Comparison of ENCODE assay signal across 9 cellular contexts in genomic region chr5:14809369-14810144, GRCh38.
DNase-seq lines count a peak whose midpoint lies in the region; ATAC-seq and TF ChIP-seq lines count a peak whose summit lies in the region.
"Had no signal": no experiment of that assay in that cellular context is flagged by ENCODE, and none has a peak within 500 bp of the region (broad histone marks: within the 10 kb centered on the region; RNA-seq: fewer than 3 reads in every experiment).

No MANE protein-coding gene starts in this region.

- H3K36me3 Mint-ChIP-seq in T-helper 1 cell treated with Interleukin-12 subunit alpha and Interleukin-12 subunit beta and Interleukin-4 antibody, amounts not matched to agents 30 μg/mL and 1 μg/mL, for 36 hours (ENCODE audit: low read depth) = peaks cover 4% of the 10 kb centered on the region

- peak overlapping the region in 1 of 2 donors; percentile 30 for H3K27ac ChIP-seq in coronary artery
- H3K27ac ChIP-seq: C4-2B had no signal

- H3K4me3 Mint-ChIP-seq in T-helper 1 cell treated with Interleukin-12 subunit alpha and Interleukin-12 subunit beta and Interleukin-4 antibody, amounts not matched to agents 30 μg/mL and 1 μg/mL, for 36 hours = peak overlapping the region; percentile 83

- H3K4me3 ChIP-seq in kidney epithelial cell (ENCODE audit: low read depth, low read length) (no peak overlapping the region), coronary artery (no peak overlapping the region)

- ATAC-seq in Right ventricle myocardium inferior (peak; percentile 73), HG03432 (IDR thresholded peaks at IDR 0.05; ENCODE audit: unreplicated experiment) (peak; percentile 98)

- no peaks in the 10 kb centered on the region for H3K27me3 ChIP-seq in kidney epithelial cell (ENCODE audit: control insufficient read depth, insufficient read depth, low read length)

- intact Hi-C loops in Right ventricle myocardium inferior (cut with DNase I) = no loop called here
- intact Hi-C loops in cardiac septum (cut with DNase I) = loop anchor here (5.0 kb wide), 1 partner anchor 63 kb away; the partner anchor contains the start of gene ANKH

- no peaks in the 10 kb centered on the region for H3K36me3 ChIP-seq in kidney epithelial cell (ENCODE audit: control insufficient read depth, insufficient read depth, low read length)

- H3K9me3 Mint-ChIP-seq in T-helper 1 cell treated with Interleukin-12 subunit alpha and Interleukin-12 subunit beta and Interleukin-4 antibody, amounts not matched to agents 30 μg/mL and 1 μg/mL, for 36 hours = no peaks in the 10 kb centered on the region

- peak overlapping the region; percentile 97 for H3K27ac Mint-ChIP-seq in T-helper 1 cell treated with Interleukin-12 subunit alpha and Interleukin-12 subunit beta and Interleukin-4 antibody, amounts not matched to agents 30 μg/mL and 1 μg/mL, for 36 hours

- no peak for DNase-seq in Right ventricle myocardium inferior (ENCODE audit: missing footprints)
- no peak for DNase-seq in cardiac septum (ENCODE audit: low spot score)
- DNase-seq in amniotic stem cell (lab: John Stamatoyannopoulos, UW) = peak; percentile 54
- DNase-seq in kidney epithelial cell (ENCODE audit: low read depth) = peak; percentile 71
- DNase-seq in stimulated activated CD4-positive, alpha-beta T cell treated with anti-CD3 and anti-CD28 coated beads, Interleukin-4, amount 100 ng/mL, for 24 hours = peak; percentile 83
- no peak for DNase-seq in coronary artery (ENCODE audit: low spot score)

- no peak for TF ChIP-seq CTCF in kidney epithelial cell (IDR thresholded peaks at IDR 0.05; ENCODE audit: insufficient read depth, low read length, poor library complexity, severe bottlenecking)
- TF ChIP-seq CTCF in coronary artery (IDR thresholded peaks at IDR 0.05) = no peak

- H3K27me3 Mint-ChIP-seq in T-helper 1 cell treated with Interleukin-12 subunit alpha and Interleukin-12 subunit beta and Interleukin-4 antibody, amounts not matched to agents 30 μg/mL and 1 μg/mL, for 36 hours (ENCODE audit: low read depth) = no peaks in the 10 kb centered on the region

- H3K4me1 Mint-ChIP-seq in T-helper 1 cell treated with Interleukin-12 subunit alpha and Interleukin-12 subunit beta and Interleukin-4 antibody, amounts not matched to agents 30 μg/mL and 1 μg/mL, for 36 hours (ENCODE audit: low read depth) = peaks cover 27% of the 10 kb centered on the region

Comparison
In these comparisons a context has a peak if more than half of its experiments do, and no peak if none do; other contexts are left out.
1. DNase-seq: peak in amniotic stem cell (single experiment), kidney epithelial cell (single experiment) and stimulated activated CD4-positive, alpha-beta T cell treated with anti-CD3 and anti-CD28 coated beads, Interleukin-4, amount 100 ng/mL, for 24 hours (single experiment); none in Right ventricle myocardium inferior (single experiment), cardiac septum (single experiment) and coronary artery (single experiment).